11 cellular contexts compared by ENCODE assay signal in the genomic region with DNA sequence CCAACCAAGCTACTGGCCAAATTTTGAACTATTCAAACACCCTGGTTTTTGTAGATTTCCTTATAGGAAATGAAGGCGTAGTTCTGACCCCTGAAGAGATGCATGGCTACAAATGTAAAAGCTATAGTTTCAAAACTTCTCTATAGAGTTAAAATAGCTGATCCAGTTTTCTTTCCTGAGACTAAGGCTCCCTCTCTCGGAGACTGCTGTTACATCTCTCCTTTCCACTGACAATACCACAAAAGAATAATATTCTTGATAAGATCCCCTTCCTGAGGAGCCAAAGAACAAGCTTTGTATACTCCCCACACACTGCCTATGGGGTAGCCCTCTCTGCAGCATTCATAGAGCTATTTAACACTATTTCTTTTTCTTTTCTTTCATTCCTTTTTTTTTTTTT. TPM values are rescaled to one million over a fixed set of nuclear protein-coding genes. Genes with fewer than 3 reads are reported as not detected.
DNase-seq lines count a peak whose midpoint lies in the region; FAIRE-seq and TF ChIP-seq lines count a peak whose summit lies in the region.
"Had no signal": no experiment of that assay in that cellular context is flagged by ENCODE, and none has a peak within 500 bp of the region (broad histone marks: within the 10 kb centered on the region; RNA-seq: fewer than 3 reads in every experiment).

No MANE protein-coding gene starts in this region.

- no peaks in the 10 kb centered on the region for H3K79me2 ChIP-seq in OCI-LY1 (ENCODE audit: insufficient read depth, low read length)

- H3K9me2 ChIP-seq in OCI-LY1 (ENCODE audit: low read depth, low read length): no peaks in the 10 kb centered on the region

- H3F3A ChIP-seq in OCI-LY1 (ENCODE audit: insufficient read depth, low read length): no peaks in the 10 kb centered on the region

- H3K36me3 ChIP-seq in OCI-LY1 (ENCODE audit: insufficient read depth, low read length): no peaks in the 10 kb centered on the region
- H3K36me3 ChIP-seq: uterus had no signal

- TF ChIP-seq CTCF in 22Rv1 (IDR thresholded peaks at IDR 0.05): peak; percentile 20; the same call in 1 of the 2 replicates
- TF ChIP-seq CTCF in OCI-LY1 (IDR thresholded peaks at IDR 0.05; ENCODE audit: low read length): peak; percentile 46
- TF ChIP-seq CTCF in epithelial cell of proximal tubule (conservative IDR thresholded peaks at IDR 0.05; ENCODE audit: low read depth, low read length): peak; percentile 50

- no peak overlapping the region for H3K4me2 ChIP-seq in OCI-LY1 (ENCODE audit: low read length)

- H3K4me1 ChIP-seq in OCI-LY1 (ENCODE audit: insufficient read depth, low read length, severe bottlenecking): no peaks in the 10 kb centered on the region
- H3K4me1 ChIP-seq: uterus had no signal

- H2AFZ ChIP-seq in OCI-LY1 (ENCODE audit: low read length): no peak overlapping the region

- H3K27ac ChIP-seq in 22Rv1 (no peak overlapping the region), OCI-LY1 (ENCODE audit: low read depth, low read length, poor library complexity, severe bottlenecking) (no peak overlapping the region)
- H3K27ac ChIP-seq: uterus had no signal

- no peak overlapping the region for H3K9ac ChIP-seq in OCI-LY1 (ENCODE audit: low read length)

- FAIRE-seq in GM19239 (lab: Jason Lieb, UNC) (no peak), frontal cortex (lab: Jason Lieb, UNC) (no peak)

- no peaks in the 10 kb centered on the region for H3K27me3 ChIP-seq in OCI-LY1 (ENCODE audit: insufficient read depth, low read length)
- H3K27me3 ChIP-seq: uterus had no signal

- no peak overlapping the region for H3K4me3 ChIP-seq in OCI-LY1 (ENCODE audit: low read depth, low read length, poor library complexity, severe bottlenecking)
- H3K4me3 ChIP-seq in epithelial cell of proximal tubule (ENCODE audit: low read depth, low read length): no peak overlapping the region
- H3K4me3 ChIP-seq: uterus had no signal

- no peaks in the 10 kb centered on the region for H4K20me1 ChIP-seq in OCI-LY1 (ENCODE audit: insufficient read depth, low read length)

- DNase-seq in GM03348 (ENCODE audit: low spot score) (peak; percentile 18), epithelial cell of proximal tubule (ENCODE audit: low read depth) (no peak), GM19239 (ENCODE audit: insufficient read length, low spot score) (no peak), GOT3 (lab: John Stamatoyannopoulos, UW) (no peak), frontal cortex (ENCODE audit: low spot score in 2 of 2) (no peak)
- no peak for DNase-seq in activated effector memory CD4-positive, alpha-beta T cell treated with Interleukin-2 at 50 U/mL for 16 hours
- DNase-seq: activated naive CD8-positive, alpha-beta T cell treated with anti-CD3 and anti-CD28 coated beads, Interleukin-2, amount 10 ng/mL, durations not matched to agents 7 days and 5 days; CD8-positive, alpha-beta memory T cell; uterus had no signal

- no peaks in the 10 kb centered on the region for H3K9me3 ChIP-seq in OCI-LY1 (ENCODE audit: low read length)
- H3K9me3 ChIP-seq: uterus had no signal

RNA-seq across cellular contexts. Expression of a gene that starts 6.7 kb away (rescaled TPM):
- total RNA-seq in epithelial cell of proximal tubule (not detected in 2 replicates), frontal cortex (not detected)
- total RNA-seq: activated naive CD8-positive, alpha-beta T cell treated with anti-CD3 and anti-CD28 coated beads, Interleukin-2, amount 10 ng/mL, durations not matched to agents 7 days and 5 days; CD8-positive, alpha-beta memory T cell; uterus had no signal
